ENCODE assay signal across 10 cellular contexts in genomic region chr1:162230096-162230495, GRCh38.
DNase-seq lines count a peak whose midpoint lies in the region; ATAC-seq and TF ChIP-seq lines count a peak whose summit lies in the region.
"Had no signal": no experiment of that assay in that cellular context is flagged by ENCODE, and none has a peak within 500 bp of the region (broad histone marks: within the 10 kb centered on the region; RNA-seq: fewer than 3 reads in every experiment).

No MANE protein-coding gene starts in this region.

- ATAC-seq in left cardiac atrium (peak; percentile 81 to 83), HG02885 (IDR thresholded peaks at IDR 0.05; ENCODE audit: poor library complexity, unreplicated experiment) (no peak)

- intact Hi-C loops in left cardiac atrium (cut with DNase I): no loop called here

- H3K27ac ChIP-seq in 22Rv1: no peak overlapping the region
- peak overlapping the region; percentile 40 for H3K27ac ChIP-seq in OCI-LY3 (ENCODE audit: low read length)

- peak overlapping the region; percentile 69 for H3K4me2 ChIP-seq in OCI-LY3 (ENCODE audit: low read length)

- H3K4me3 ChIP-seq in HFF-Myc (replicated peaks; ENCODE audit: low read depth, low read length): no peak overlapping the region
- H3K4me3 ChIP-seq in OCI-LY3 (ENCODE audit: low read length): peak overlapping the region; percentile 41

- H3K36me3 ChIP-seq in OCI-LY3 (replicated peaks; ENCODE audit: low read depth, low read length): no peaks in the 10 kb centered on the region

- peaks cover 18% of the 10 kb centered on the region; the same call in 1 of the 2 replicates for H3K27me3 ChIP-seq in OCI-LY3 (ENCODE audit: low read depth, low read length)

- H3K79me2 ChIP-seq in OCI-LY3 (ENCODE audit: low read length): no peaks in the 10 kb centered on the region

- H3K9ac ChIP-seq in OCI-LY3 (ENCODE audit: low read length): peak overlapping the region; percentile 6; the same call in 1 of the 2 replicates

- peaks cover 23% of the 10 kb centered on the region for H3K4me1 ChIP-seq in OCI-LY3 (ENCODE audit: low read length)

- TF ChIP-seq CTCF in 22Rv1 (IDR thresholded peaks at IDR 0.05) (peak; percentile 41), HFF-Myc (IDR thresholded peaks at IDR 0.05; ENCODE audit: low read depth, low read length, missing control alignments) (peak; percentile 3), OCI-LY3 (IDR thresholded peaks at IDR 0.05; ENCODE audit: low read depth, low read length) (peak; percentile 53)

- no peaks in the 10 kb centered on the region for H3K9me3 ChIP-seq in OCI-LY3 (ENCODE audit: insufficient read depth, low read length)

- DNase-seq in HFF-Myc (ENCODE audit: extremely low read depth, low read depth) (no peak), left cardiac atrium (peak; percentile 22), DMS79 (lab: John Stamatoyannopoulos, UW) (no peak), SKM-1 (lab: John Stamatoyannopoulos, UW; ENCODE audit: unreplicated experiment) (no peak)
- DNase-seq in effector CD8-positive, alpha-beta T cell (lab: John Stamatoyannopoulos, UW): no peak
- DNase-seq: activated CD4-positive, CD25-positive, alpha-beta regulatory T cell; stimulated activated CD4-positive, alpha-beta T cell treated with anti-CD3 and anti-CD28 coated beads, Interleukin-2, amount 100 ng/mL, for 48 hours had no signal

- H4K20me1 ChIP-seq in OCI-LY3 (ENCODE audit: insufficient read depth, low read length): no peaks in the 10 kb centered on the region

- 0 out of 2 replicates have a peak overlapping the region, but pooled peaks have one; percentile 24 for H2AFZ ChIP-seq in OCI-LY3 (ENCODE audit: low read depth, low read length)

Comparison
In these comparisons a context has a peak if more than half of its experiments do, and no peak if none do; other contexts are left out.
1. CTCF ChIP-seq: peak in every context shown above with its lines; median percentile 53 in OCI-LY3; 41 in 22Rv1; 3 in HFF-Myc.